ENCODE assay signal across 9 cellular contexts in the genomic region with DNA sequence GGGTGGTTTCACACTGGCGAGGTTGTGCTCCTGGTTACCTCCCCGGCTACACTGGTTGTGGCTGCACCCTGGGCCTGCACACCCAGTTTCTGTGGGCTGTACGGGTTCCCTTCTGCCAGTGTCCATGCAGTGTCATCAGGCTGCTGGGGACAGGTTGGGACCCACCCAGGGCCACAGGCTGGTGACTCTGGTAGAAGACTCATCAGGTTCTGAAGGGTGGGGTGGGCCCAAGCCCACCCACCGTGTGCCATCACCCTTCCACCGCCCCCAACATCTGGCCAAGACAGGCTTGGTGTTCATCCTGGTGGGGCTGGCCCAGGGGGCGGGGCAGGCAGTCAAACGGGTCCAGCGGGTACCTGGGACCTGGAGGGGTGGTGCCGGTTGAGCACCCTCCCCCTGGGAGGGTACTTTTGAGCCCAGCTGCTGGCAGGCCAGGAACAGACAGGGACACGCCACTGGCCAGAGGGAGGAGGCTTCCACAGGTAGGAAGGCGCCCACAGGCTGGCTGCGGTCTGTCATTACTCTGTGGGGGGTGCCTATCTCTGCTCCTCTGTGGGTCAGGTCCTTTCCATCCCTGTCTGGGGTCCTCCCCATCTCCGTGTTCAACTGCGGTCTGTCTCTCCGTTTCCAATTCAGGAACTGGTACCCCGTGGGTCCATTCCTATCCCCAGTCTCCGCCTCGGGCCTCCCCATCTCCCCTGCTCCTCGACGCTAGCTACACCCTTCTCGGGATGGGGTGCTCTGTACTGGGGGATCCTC. TPM values are rescaled to one million over a fixed set of nuclear protein-coding genes. Genes with fewer than 3 reads are reported as not detected.
DNase-seq lines count a peak whose midpoint lies in the region; ATAC-seq and TF ChIP-seq lines count a peak whose summit lies in the region.
"Had no signal": no experiment of that assay in that cellular context is flagged by ENCODE, and none has a peak within 500 bp of the region (broad histone marks: within the 10 kb centered on the region; RNA-seq: fewer than 3 reads in every experiment).

A gene (plus strand): TSS at position 437 of the 759 bp plus-strand sequence. CDS start 434 bp downstream, outside the sequence.

- peaks cover 27% of the 10 kb centered on the region for H3K36me3 Mint-ChIP-seq in memory B cell

- H3K9me3 ChIP-seq in DND-41 (ENCODE audit: insufficient read depth, low read length, severe bottlenecking) = no peaks in the 10 kb centered on the region
- no peaks in the 10 kb centered on the region for H3K9me3 ChIP-seq in breast epithelium

- H3K27ac ChIP-seq in DND-41 (ENCODE audit: low read length) = no peak within 1 kb of the TSS
- peak within 1 kb of the TSS in 1 of 2 donors; percentile 45 for H3K27ac ChIP-seq in breast epithelium
- H3K27ac ChIP-seq in dorsolateral prefrontal cortex = peak within 1 kb of the TSS in 1 of 59 donors; percentile 57

- no peaks in the 10 kb centered on the region for H3K9me3 Mint-ChIP-seq in memory B cell

- no peak within 1 kb of the TSS for H3K4me2 ChIP-seq in DND-41 (ENCODE audit: insufficient read depth, low read length)

- intact Hi-C loops in breast epithelium (cut with DNase I; ENCODE audit: low total_unique reads) (no loop called here), dorsolateral prefrontal cortex (cut with DNase I) (no loop called here)

- H3K9ac ChIP-seq in DND-41 (ENCODE audit: low read depth, low read length) = no peak within 1 kb of the TSS

- H3K27me3 ChIP-seq in DND-41 (ENCODE audit: insufficient read depth, low read length, poor library complexity) (no peaks in the 10 kb centered on the region), breast epithelium (peaks cover 0 to 14% of the 10 kb centered on the region in 2 donors), dorsolateral prefrontal cortex (peaks cover 0 to 20% (median 8%) of the 10 kb centered on the region in 45 donors)

- TF ChIP-seq CTCF in DND-41 (IDR thresholded peaks at IDR 0.05; ENCODE audit: borderline replicate concordance, extremely low read depth, low read length, poor library complexity, severe bottlenecking) (no peak), breast epithelium (IDR thresholded peaks at IDR 0.05) (no peak), dorsolateral prefrontal cortex (IDR thresholded peaks at IDR 0.05 in 54 of 56, conservative IDR thresholded peaks at IDR 0.05 in 2 of 56; ENCODE audit: low read depth in 1 of 56, partially characterized antibody in 56 of 56) (no peak)

- no peak within 1 kb of the TSS for H3K4me3 ChIP-seq in DND-41 (ENCODE audit: low read depth in 1 of 2, low read length in 2 of 2)
- peak within 1 kb of the TSS in 2 of 3 donors; percentile 44 to 66 for H3K4me3 ChIP-seq in breast epithelium
- peak within 1 kb of the TSS in 11 of 59 donors; percentile 4 to 38 (median 22) for H3K4me3 ChIP-seq in dorsolateral prefrontal cortex

- H3K79me2 ChIP-seq in DND-41 (ENCODE audit: insufficient read depth, low read length) = peaks cover 23% of the 10 kb centered on the region

- ATAC-seq in DND-41 (ENCODE audit: insufficient read depth, low read depth) (peak; percentile 42), memory B cell (ENCODE audit: low read depth) (no peak), HG03520 (IDR thresholded peaks at IDR 0.05; ENCODE audit: unreplicated experiment) (no peak), GM18498 (IDR thresholded peaks at IDR 0.05; ENCODE audit: unreplicated experiment) (no peak), GM18858 (IDR thresholded peaks at IDR 0.05; ENCODE audit: unreplicated experiment) (no peak)

- H3K4me1 ChIP-seq in DND-41 (ENCODE audit: insufficient read depth, low read length) (peaks cover 11% of the 10 kb centered on the region), breast epithelium (peaks cover 1 to 7% of the 10 kb centered on the region in 2 donors)

- H3K27ac Mint-ChIP-seq in memory B cell = peak within 1 kb of the TSS; percentile 31

- H3K36me3 ChIP-seq in DND-41 (ENCODE audit: insufficient read depth, low read length) = peaks cover 55% of the 10 kb centered on the region
- H3K36me3 ChIP-seq in breast epithelium = no peaks in the 10 kb centered on the region

- H3K4me3 Mint-ChIP-seq in memory B cell = no peak within 1 kb of the TSS

- peaks cover 18% of the 10 kb centered on the region for H3K4me1 Mint-ChIP-seq in memory B cell

- no peak for TF ChIP-seq POLR2A in breast epithelium (IDR thresholded peaks at IDR 0.05)

- H2AFZ ChIP-seq in DND-41 (ENCODE audit: low read depth, low read length) = no peak within 1 kb of the TSS

- DNase-seq in DND-41 (peak; percentile 41), HK-2 (ENCODE audit: unreplicated experiment) (peak; percentile 68), breast epithelium (ENCODE audit: low spot score in 2 of 2) (peak; percentile 60 to 73), memory B cell (ENCODE audit: low spot score in 2 of 2) (no peak), dorsolateral prefrontal cortex (no peak)

- H3K27me3 Mint-ChIP-seq in memory B cell = peaks cover 10% of the 10 kb centered on the region

- peaks cover 41% of the 10 kb centered on the region for H4K20me1 ChIP-seq in DND-41 (ENCODE audit: insufficient read depth, low read length)

RNA-seq across cellular contexts. Expression of the gene that starts here (rescaled TPM):
- total RNA-seq in breast epithelium (1 to 10 TPM in 1 of 3 donors, not detected in 2; 2.9 TPM), dorsolateral prefrontal cortex (under 1 TPM in 2 of 120 experiments, not detected in 118; 0.48 to 0.69 TPM)
- total RNA-seq: renal cortical epithelial cell had no signal

Comparison
In these comparisons a context has a peak if more than half of its experiments do, and no peak if none do; other contexts are left out.
1. DNase-seq: peak in DND-41 (single experiment), HK-2 (single experiment) and breast epithelium (2 of 2); none in memory B cell (0 of 2) and dorsolateral prefrontal cortex (0 of 10).
2. H3K4me3 ChIP-seq: peak in breast epithelium (2 of 3); none in DND-41 (0 of 2).